ENCODE assay signal across 25 cellular contexts in genomic region chr6:165899592-165899991, GRCh38.
"Had no signal": no experiment of that assay in that cellular context is flagged by ENCODE, and none has a peak within 500 bp of the region (broad histone marks: within the 10 kb centered on the region; RNA-seq: fewer than 3 reads in every experiment).

No MANE protein-coding gene starts in this region.

- DNase-seq: activated B cell treated with CpG ODN at 0.5 μM for 24 hours; activated CD4-positive, alpha-beta memory T cell treated with anti-CD3 and anti-CD28 coated beads for 36 hours; activated CD4-positive, alpha-beta T cell treated with anti-CD3 and anti-CD28 coated beads for 1 hour; activated CD4-positive, alpha-beta T cell treated with anti-CD3 and anti-CD28 coated beads, Interleukin-2, amount 10 ng/mL, durations not matched to agents 24 days and 14 days; activated CD8-positive, alpha-beta memory T cell treated with anti-CD3 and anti-CD28 coated beads for 24 hours; activated effector memory CD4-positive, alpha-beta T cell treated with anti-CD3 and anti-CD28 coated beads, Interleukin-2, amount 50 U/mL, for 16 hours; activated naive CD4-positive, alpha-beta T cell treated with Interleukin-2 at 50 U/mL for 16 hours; activated T-cell treated with anti-CD3 and anti-CD28 coated beads, Interleukin-2, amount 50 U/mL, for 4 hours; brain microvascular endothelial cell; IMR-90; Kasumi-1; KBM-7; NCI-H1105 treated with DMSO at 0.1 percent for 48 hours; NCI-H1436 treated with DMSO at 0.1 percent for 48 hours; NCI-H187; NCI-H2171; NCI-H2227 treated with DMSO at 0.1 percent for 48 hours; NCI-H510A treated with DMSO at 0.1 percent for 48 hours; NCI-H69; PC-3; SIG-M5; T-cell; T-helper 2 cell; T1000 had no signal

- H3K27me3 ChIP-seq: brain microvascular endothelial cell, cardiac muscle cell had no signal

- H3K36me3 ChIP-seq: brain microvascular endothelial cell, cardiac muscle cell had no signal

- H3K27ac ChIP-seq: brain microvascular endothelial cell, cardiac muscle cell had no signal

- H3K4me3 ChIP-seq: cardiac muscle cell had no signal
